ENCODE assay signal across 1 cellular context in genomic region chr4:8334786-8335460, GRCh38.
TF ChIP-seq lines count a peak whose summit lies in the region.

No MANE protein-coding gene starts in this region.

TF ChIP-seq in HepG2, 621 proteins besides CTCF, POLR2A, EP300 and RAD21 (continued from another document):
- no peak for TF ChIP-seq ZNF512B (CRISPR knock-in tag; IDR thresholded peaks at IDR 0.05; ENCODE audit: borderline replicate concordance)
